14 cellular contexts compared by ENCODE assay signal in genomic region chr5:89037090-89037489, GRCh38.
DNase-seq lines count a peak whose midpoint lies in the region; ATAC-seq and TF ChIP-seq lines count a peak whose summit lies in the region.
"Had no signal": no experiment of that assay in that cellular context is flagged by ENCODE, and none has a peak within 500 bp of the region (broad histone marks: within the 10 kb centered on the region; RNA-seq: fewer than 3 reads in every experiment).

No MANE protein-coding gene starts in this region.

- DNase-seq in GM03348 (ENCODE audit: low spot score), result peak; percentile 6
- peak; percentile 31 for DNase-seq in NCI-H69 (lab: John Stamatoyannopoulos, UW)
- peak; percentile 5 to 57 for DNase-seq in cardiac fibroblast (ENCODE audit: low read depth in 2 of 2)
- DNase-seq in mesendoderm, result peak; percentile 32
- no peak for DNase-seq in NCI-H1694 treated with DMSO at 0.1 percent for 48 hours (lab: John Stamatoyannopoulos, UW)
- DNase-seq in WERI-Rb-1, result no peak
- DNase-seq: activated CD4-positive, alpha-beta T cell treated with anti-CD3 and anti-CD28 coated beads, Interleukin-2, amount 50 U/mL, for 1 hour; CD4-positive, CD25-positive, alpha-beta regulatory T cell; NK-92 treated with Interleukin-12 subunit alpha and Interleukin-12 subunit beta, amount 100 ng/mL, for 24 hours; T-helper 1 cell had no signal

- ATAC-seq in HG02840 (IDR thresholded peaks at IDR 0.05; ENCODE audit: low FRiP score, unreplicated experiment), result no peak

- H3K23ac ChIP-seq in mesendoderm (ENCODE audit: low read length), result no peak overlapping the region

- H3K4me3 ChIP-seq in cardiac fibroblast (replicated peaks in 1 of 2; ENCODE audit: low read depth in 2 of 2, low read length in 2 of 2), result no peak overlapping the region
- H3K4me3 ChIP-seq in mesendoderm (ENCODE audit: low read length), result no peak overlapping the region
- H3K4me3 ChIP-seq in WERI-Rb-1 (ENCODE audit: low read depth, low read length), result no peak overlapping the region
- H3K4me3 ChIP-seq: cardiac muscle cell, lung had no signal

- H4K8ac ChIP-seq in mesendoderm (ENCODE audit: low read depth, low read length), result no peak overlapping the region

- H2BK15ac ChIP-seq in mesendoderm (replicated peaks; ENCODE audit: low read depth), result no peak overlapping the region

- H3K4me2 ChIP-seq in mesendoderm (ENCODE audit: low read length), result no peak overlapping the region
- H3K4me2 ChIP-seq: KMS-11 had no signal

- no peak overlapping the region for H4K5ac ChIP-seq in mesendoderm (ENCODE audit: low read length)

- no peak for TF ChIP-seq CTCF in cardiac fibroblast (IDR thresholded peaks at IDR 0.05; ENCODE audit: low read depth, low read length)
- no peak for TF ChIP-seq CTCF in WERI-Rb-1 (IDR thresholded peaks at IDR 0.05; ENCODE audit: low read depth, low read length)

- no peak overlapping the region for H3K56ac ChIP-seq in mesendoderm (ENCODE audit: low read length)

- H2BK120ac ChIP-seq in mesendoderm (ENCODE audit: low read depth, low read length), result no peak overlapping the region

- no peaks in the 10 kb centered on the region for H3K9me3 ChIP-seq in WERI-Rb-1 (ENCODE audit: severe bottlenecking)

- no peaks in the 10 kb centered on the region for H3K79me1 ChIP-seq in mesendoderm (ENCODE audit: low read length)

- WGBS in mesendoderm (ENCODE audit: extremely low coverage, insufficient coverage, low lambda C conversion rate), result no CpG with 5 or more reads among the region's 5 CpGs

- no peak overlapping the region for H3K27ac ChIP-seq in mesendoderm (ENCODE audit: low read depth, low read length)
- H3K27ac ChIP-seq in WERI-Rb-1, result no peak overlapping the region
- H3K27ac ChIP-seq: cardiac muscle cell, KMS-11 had no signal

- no peaks in the 10 kb centered on the region for H3K79me2 ChIP-seq in mesendoderm (ENCODE audit: control insufficient read depth, insufficient read depth, low read length)

- H3K18ac ChIP-seq in mesendoderm (ENCODE audit: low read length), result no peak overlapping the region

- H3K4ac ChIP-seq in mesendoderm (ENCODE audit: low read depth, low read length), result no peak overlapping the region

- no peaks in the 10 kb centered on the region for H3K27me3 ChIP-seq in mesendoderm (ENCODE audit: insufficient read depth, low read length, poor library complexity)
- H3K27me3 ChIP-seq in WERI-Rb-1 (ENCODE audit: insufficient read depth, low read depth, severe bottlenecking), result no peaks in the 10 kb centered on the region
- H3K27me3 ChIP-seq: cardiac muscle cell had no signal

- no peak overlapping the region for H2AK5ac ChIP-seq in mesendoderm (ENCODE audit: low read length)

- no peak overlapping the region for H3K9ac ChIP-seq in mesendoderm (ENCODE audit: low read length)
- H3K9ac ChIP-seq: KMS-11 had no signal

- no peak overlapping the region for H2BK5ac ChIP-seq in mesendoderm (ENCODE audit: low read length)

- H3K4me1 ChIP-seq in mesendoderm (ENCODE audit: control insufficient read depth, low read depth, low read length), result no peaks in the 10 kb centered on the region

- H3K36me3 ChIP-seq in mesendoderm (ENCODE audit: control insufficient read depth, insufficient read depth, low read length) (no peaks in the 10 kb centered on the region), WERI-Rb-1 (no peaks in the 10 kb centered on the region)
- H3K36me3 ChIP-seq: cardiac muscle cell had no signal

Comparison
In these comparisons a context has a peak if more than half of its experiments do, and no peak if none do; other contexts are left out.
1. DNase-seq: peak in GM03348 (single experiment), NCI-H69 (single experiment), cardiac fibroblast (2 of 2) and mesendoderm (single experiment); none in NCI-H1694 treated with DMSO at 0.1 percent for 48 hours (single experiment) and WERI-Rb-1 (single experiment).